In the genomic region with DNA sequence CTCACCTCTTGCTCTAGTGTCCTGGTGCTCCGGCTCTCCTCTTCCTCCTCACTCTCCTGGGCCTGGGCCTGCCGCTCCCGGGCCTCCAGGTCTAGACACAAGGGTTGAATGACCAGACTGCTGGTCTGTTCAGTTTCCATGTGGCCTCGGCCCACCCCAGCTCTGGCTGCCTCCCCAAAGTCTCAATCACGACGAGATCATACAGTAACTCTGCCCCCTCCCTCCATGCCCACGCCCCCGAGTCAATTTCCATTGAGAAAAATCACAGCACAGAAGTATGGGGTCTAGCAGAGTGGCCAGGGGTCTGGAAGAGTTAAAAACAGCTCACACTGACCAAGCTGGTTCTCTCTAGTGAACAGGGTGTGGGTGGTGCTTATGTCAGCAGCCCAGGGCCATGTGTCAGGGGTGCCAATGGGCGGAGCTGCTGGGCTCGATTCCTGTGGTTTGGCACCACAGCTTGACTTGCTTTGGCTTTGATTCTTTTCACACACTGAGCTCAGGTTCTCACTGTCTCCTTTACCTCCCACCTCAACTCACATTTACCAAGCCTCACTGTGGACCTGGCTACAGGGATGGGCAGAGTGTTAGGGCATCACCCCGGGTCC, we compare ENCODE assay signal across 7 cellular contexts. TPM values are rescaled to one million over a fixed set of nuclear protein-coding genes. Genes with fewer than 3 reads are reported as not detected.
A peak's percentile ranks its signal among the peaks of the same experiment; 100 is the strongest.
DNase-seq lines count a peak whose midpoint lies in the region; ATAC-seq and TF ChIP-seq lines count a peak whose summit lies in the region.

No MANE protein-coding gene starts in this region.

- H3K4me2 ChIP-seq in skeletal muscle satellite cell (ENCODE audit: low read length), result peak overlapping the region; percentile 46

- TF ChIP-seq CTCF in RWPE2 (IDR thresholded peaks at IDR 0.05; ENCODE audit: poor library complexity, severe bottlenecking), result no peak

- peak overlapping the region; percentile 50 for H3K9ac ChIP-seq in skeletal muscle satellite cell (ENCODE audit: low read depth, low read length)

- H3K36me3 ChIP-seq in RWPE2 (ENCODE audit: low read depth) (peaks cover 67% of the 10 kb centered on the region), esophagus (ENCODE audit: control insufficient read depth in 2 of 2, insufficient read depth in 2 of 2, low read length in 1 of 2) (peaks cover 14 to 40% of the 10 kb centered on the region in 2 donors), skeletal muscle satellite cell (ENCODE audit: insufficient read depth, low read length) (peaks cover 59% of the 10 kb centered on the region)

- H3K4me3 ChIP-seq in RWPE2 (ENCODE audit: severe bottlenecking) (no peak overlapping the region), esophagus (ENCODE audit: low read depth in 1 of 2, low read length in 2 of 2) (peak overlapping the region in 1 of 2 donors; percentile 26), skeletal muscle satellite cell (ENCODE audit: low read length) (no peak overlapping the region)

- WGBS in esophagus, 2 donors, result 50 to 53% methylated on average over 10 to 11 of the region's 11 CpGs

- H3K4me1 ChIP-seq in RWPE2 (ENCODE audit: insufficient read depth, poor library complexity, severe bottlenecking) (peaks cover 10% of the 10 kb centered on the region), esophagus (ENCODE audit: control insufficient read depth in 2 of 2, insufficient read depth in 2 of 2, low read length in 1 of 2) (peaks cover 0 to 9% of the 10 kb centered on the region in 2 donors), skeletal muscle satellite cell (ENCODE audit: control insufficient read depth, insufficient read depth, low read length) (peaks cover 10% of the 10 kb centered on the region)

- ATAC-seq in RWPE2 (ENCODE audit: low read depth), result peak; percentile 98
- no peak for ATAC-seq in HG03097 (IDR thresholded peaks at IDR 0.05; ENCODE audit: low FRiP score, unreplicated experiment)
- ATAC-seq in HG03045 (IDR thresholded peaks at IDR 0.05; ENCODE audit: unreplicated experiment), result no peak

- peak; percentile 78 for DNase-seq in H4 (ENCODE audit: low spot score)
- peak; percentile 89 for DNase-seq in RWPE2 (ENCODE audit: low spot score)
- DNase-seq in NCI-H2081 treated with DMSO at 0.1 percent for 48 hours (lab: John Stamatoyannopoulos, UW), result no peak

- H3K27me3 ChIP-seq in RWPE2 (ENCODE audit: insufficient read depth, poor library complexity, severe bottlenecking) (no peaks in the 10 kb centered on the region), esophagus (ENCODE audit: control insufficient read depth in 1 of 2, insufficient read depth in 2 of 2, low read length in 2 of 2) (no peaks in the 10 kb centered on the region), skeletal muscle satellite cell (ENCODE audit: control insufficient read depth, insufficient read depth, low read length) (no peaks in the 10 kb centered on the region)

- H3K9me3 ChIP-seq in RWPE2 (ENCODE audit: severe bottlenecking) (no peaks in the 10 kb centered on the region), esophagus (ENCODE audit: control insufficient read depth in 2 of 2, insufficient read depth in 1 of 2, low read depth in 1 of 2, low read length in 1 of 2) (peaks cover 0 to 2% of the 10 kb centered on the region in 2 donors), skeletal muscle satellite cell (replicated peaks; ENCODE audit: low read length) (no peaks in the 10 kb centered on the region)

- H3K27ac ChIP-seq in RWPE2 (ENCODE audit: poor library complexity, severe bottlenecking) (peak overlapping the region; percentile 17), esophagus (ENCODE audit: low read depth in 2 of 2, low read length in 1 of 2) (peak overlapping the region; percentile 81 to 90)

RNA-seq across cellular contexts. Expression of a gene that starts 6.9 kb away (rescaled TPM):
- total RNA-seq in H4 (2014; rRNA removed; shearing (Covaris generic)), result 0.45 TPM in 1 of 2 replicates, not detected in the other
- polyA plus RNA-seq in esophagus, result 10 to 100 TPM; 21.3 to 71.9 TPM
- not detected in 2 replicates for total RNA-seq in skeletal muscle satellite cell (2012; rRNA removed)

RNA-seq across cellular contexts. Expression of a gene that starts 12.8 kb away (rescaled TPM):
- total RNA-seq in H4 (2014; rRNA removed; shearing (Covaris generic)), result 43.2 and 49.0 TPM in 2 replicates
- 10 to 100 TPM; 42.9 to 87.9 TPM for polyA plus RNA-seq in esophagus
- total RNA-seq in skeletal muscle satellite cell (2012; rRNA removed), result 0.22 and 0.25 TPM in 2 replicates

RNA-seq across cellular contexts. Expression of a gene that starts 21.6 kb away (rescaled TPM):
- 10.1 and 10.4 TPM in 2 replicates for total RNA-seq in H4 (2014; rRNA removed; shearing (Covaris generic))
- 10 to 100 TPM; 18.0 to 21.6 TPM for polyA plus RNA-seq in esophagus
- 15.0 and 19.0 TPM in 2 replicates for total RNA-seq in skeletal muscle satellite cell (2012; rRNA removed)

RNA-seq across cellular contexts. Expression of a gene that starts 30.2 kb away (rescaled TPM):
- total RNA-seq in H4 (2014; rRNA removed; shearing (Covaris generic)), result 29.4 and 32.2 TPM in 2 replicates
- polyA plus RNA-seq in esophagus, result 10 to 100 TPM; 22.5 to 45.5 TPM
- 16.6 and 18.0 TPM in 2 replicates for total RNA-seq in skeletal muscle satellite cell (2012; rRNA removed)

RNA-seq across cellular contexts. Expression of a gene that starts 30.6 kb away (rescaled TPM):
- 50.4 and 60.5 TPM in 2 replicates for total RNA-seq in H4 (2014; rRNA removed; shearing (Covaris generic))
- polyA plus RNA-seq in esophagus, result 10 to 100 TPM; 51.3 to 88.1 TPM
- 10.7 and 13.9 TPM in 2 replicates for total RNA-seq in skeletal muscle satellite cell (2012; rRNA removed)
